31 cellular contexts compared by ENCODE assay signal in the genomic region with DNA sequence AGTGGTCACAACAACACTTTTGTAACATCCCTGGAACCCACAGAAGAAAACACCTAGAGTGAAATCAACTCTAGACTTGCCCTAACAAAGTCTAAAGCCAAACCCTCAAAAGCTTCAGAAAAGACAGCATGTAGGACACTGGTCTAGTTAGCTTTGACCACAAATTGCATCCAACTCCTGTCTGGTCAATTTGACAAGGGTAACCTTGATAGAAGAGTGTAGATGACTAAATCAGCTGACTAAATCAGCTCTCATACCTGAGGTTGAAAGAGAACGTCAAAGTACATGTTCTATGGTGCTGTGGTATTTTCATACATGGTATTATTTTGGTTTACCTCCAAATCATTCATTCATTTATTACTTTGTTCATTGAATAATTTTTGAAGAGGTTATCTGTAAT.
"Had no signal": no experiment of that assay in that cellular context is flagged by ENCODE, and none has a peak within 500 bp of the region (broad histone marks: within the 10 kb centered on the region; RNA-seq: fewer than 3 reads in every experiment).

No MANE protein-coding gene starts in this region.

- H3K4me1 ChIP-seq: colonic mucosa, heart left ventricle had no signal

- H3K36me3 ChIP-seq: brain microvascular endothelial cell, cardiac muscle cell, colonic mucosa, esophagus squamous epithelium, heart left ventricle had no signal

- H3K27me3 ChIP-seq: brain microvascular endothelial cell, cardiac muscle cell, colonic mucosa, esophagus squamous epithelium, heart left ventricle had no signal

- H3K4me3 ChIP-seq: cardiac muscle cell, colonic mucosa, esophagus squamous epithelium, heart left ventricle had no signal

- H3K4me3 Mint-ChIP-seq: activated CD4-positive, alpha-beta memory T cell treated with anti-CD3 and anti-CD28 coated beads, Interleukin-2, amount 10 ng/mL, durations not matched to agents 7 days and 5 days; activated CD4-positive, alpha-beta T cell treated with anti-CD3 and anti-CD28 coated beads, Interleukin-2, amount 10 ng/mL, durations not matched to agents 7 days and 5 days; activated naive CD8-positive, alpha-beta T cell; activated T-cell treated with anti-CD3 and anti-CD28 coated beads, Interleukin-2, amount 50 U/mL, for 24 hours; activated T-cell treated with anti-CD3 and anti-CD28 coated beads, Interleukin-2, amount 50 U/mL, for 72 hours; endodermal cell; WTC11 had no signal

- H3K36me3 Mint-ChIP-seq: activated naive CD8-positive, alpha-beta T cell; WTC11 had no signal

- H3K9me3 ChIP-seq: colonic mucosa, esophagus squamous epithelium had no signal

- H3K27me3 Mint-ChIP-seq: activated CD4-positive, alpha-beta T cell treated with anti-CD3 and anti-CD28 coated beads, Interleukin-2, amount 10 ng/mL, durations not matched to agents 7 days and 5 days; activated naive CD8-positive, alpha-beta T cell had no signal

- ATAC-seq: activated T-cell treated with anti-CD3 and anti-CD28 coated beads, Interleukin-2, amount 50 U/mL, for 72 hours; heart left ventricle; WTC11 had no signal

- H3K4me1 Mint-ChIP-seq: activated CD4-positive, alpha-beta T cell treated with anti-CD3 and anti-CD28 coated beads, Interleukin-2, amount 10 ng/mL, durations not matched to agents 7 days and 5 days had no signal

- FAIRE-seq: astrocyte, frontal cortex had no signal

- H3K27ac ChIP-seq: brain microvascular endothelial cell, cardiac muscle cell, colonic mucosa, esophagus squamous epithelium, heart left ventricle, VCaP had no signal

- H3K9me3 Mint-ChIP-seq: activated CD4-positive, alpha-beta memory T cell treated with anti-CD3 and anti-CD28 coated beads, Interleukin-2, amount 10 ng/mL, durations not matched to agents 7 days and 5 days; activated CD4-positive, alpha-beta T cell treated with anti-CD3 and anti-CD28 coated beads, Interleukin-2, amount 10 ng/mL, durations not matched to agents 7 days and 5 days had no signal

- DNase-seq: activated CD4-positive, alpha-beta memory T cell treated with anti-CD3 and anti-CD28 coated beads, Interleukin-2, amount 10 ng/mL, durations not matched to agents 7 days and 5 days; activated CD4-positive, alpha-beta T cell treated with anti-CD3 and anti-CD28 coated beads for 1 hour; activated CD4-positive, alpha-beta T cell treated with anti-CD3 and anti-CD28 coated beads for 4 hours; activated CD4-positive, alpha-beta T cell treated with anti-CD3 and anti-CD28 coated beads, Interleukin-2, amount 10 ng/mL, durations not matched to agents 7 days and 5 days; activated CD4-positive, alpha-beta T cell treated with anti-CD3 and anti-CD28 coated beads, Interleukin-2, amount 50 U/mL, for 4 hours; activated CD8-positive, alpha-beta memory T cell treated with anti-CD3 and anti-CD28 coated beads, Interleukin-2, amount 50 U/mL, for 48 hours; activated effector memory CD4-positive, alpha-beta T cell treated with Interleukin-2 at 50 U/mL for 16 hours; activated gamma-delta T cell treated with Interleukin-2 at 50 U/mL for 16 hours; activated naive CD4-positive, alpha-beta T cell treated with anti-CD3 and anti-CD28 coated beads, Interleukin-2, amount 50 U/mL, for 16 hours; activated naive CD4-positive, alpha-beta T cell treated with Interleukin-2 at 50 U/mL for 16 hours; activated T-cell treated with anti-CD3 and anti-CD28 coated beads for 4 hours; activated T-cell treated with anti-CD3 and anti-CD28 coated beads, Interleukin-2, amount 50 U/mL, for 24 hours; activated T-cell treated with anti-CD3 and anti-CD28 coated beads, Interleukin-2, amount 50 U/mL, for 72 hours; amniotic stem cell; anterior cingulate cortex; brain microvascular endothelial cell; central memory CD4-positive, alpha-beta T cell; cerebellar nuclear complex; colonic mucosa; effector CD8-positive, alpha-beta T cell; endodermal cell; esophagus squamous epithelium; glutamatergic neuron; heart left ventricle; T-helper 2 cell had no signal

- H3K27ac Mint-ChIP-seq: activated CD4-positive, alpha-beta memory T cell treated with anti-CD3 and anti-CD28 coated beads, Interleukin-2, amount 10 ng/mL, durations not matched to agents 7 days and 5 days; activated CD4-positive, alpha-beta T cell treated with anti-CD3 and anti-CD28 coated beads, Interleukin-2, amount 10 ng/mL, durations not matched to agents 7 days and 5 days; activated naive CD8-positive, alpha-beta T cell; activated T-cell treated with anti-CD3 and anti-CD28 coated beads, Interleukin-2, amount 50 U/mL, for 24 hours; activated T-cell treated with anti-CD3 and anti-CD28 coated beads, Interleukin-2, amount 50 U/mL, for 72 hours; endodermal cell; WTC11 had no signal
